9 cellular contexts compared by ENCODE assay signal in the genomic region with DNA sequence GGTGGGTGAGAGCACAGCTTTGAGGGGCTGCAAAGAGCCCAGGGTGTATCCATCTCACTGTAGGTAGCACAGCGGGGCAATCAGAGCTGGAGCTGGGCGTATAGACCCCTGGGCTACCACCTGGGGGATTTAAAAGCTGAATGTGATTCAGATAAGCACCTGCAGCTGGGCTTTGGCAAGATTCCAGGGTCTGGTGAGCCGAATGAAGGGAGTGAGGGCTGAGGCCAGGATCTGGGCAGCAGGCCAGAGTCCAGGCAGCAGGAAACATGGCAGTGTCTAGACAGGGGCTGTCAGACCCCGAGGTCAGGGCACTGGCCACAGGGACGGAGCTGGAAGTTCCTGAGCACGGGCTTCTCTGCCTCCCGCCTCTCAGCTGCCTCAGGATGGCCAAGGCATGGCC. TPM values are rescaled to one million over a fixed set of nuclear protein-coding genes. Genes with fewer than 3 reads are reported as not detected.
DNase-seq lines count a peak whose midpoint lies in the region; ATAC-seq and TF ChIP-seq lines count a peak whose summit lies in the region.
"Had no signal": no experiment of that assay in that cellular context is flagged by ENCODE, and none has a peak within 500 bp of the region (broad histone marks: within the 10 kb centered on the region; RNA-seq: fewer than 3 reads in every experiment).

No MANE protein-coding gene starts in this region.

- peaks cover 24% of the 10 kb centered on the region for H3K4me1 ChIP-seq in mucosa of descending colon (ENCODE audit: low read depth)
- peaks cover 42% of the 10 kb centered on the region for H3K4me1 ChIP-seq in vagina

- no peaks in the 10 kb centered on the region for H3K27me3 Mint-ChIP-seq in chondrocyte (ENCODE audit: low read depth)

- ATAC-seq in mucosa of descending colon (no peak), GM19467 (IDR thresholded peaks at IDR 0.05; ENCODE audit: unreplicated experiment) (no peak)

- H3K27ac ChIP-seq in vagina: no peak overlapping the region

- H3K4me1 Mint-ChIP-seq in chondrocyte (ENCODE audit: low read depth): peaks cover 56% of the 10 kb centered on the region

- H3K27ac Mint-ChIP-seq in chondrocyte (ENCODE audit: unreplicated experiment): peak overlapping the region; percentile 0

- TF ChIP-seq CTCF in chondrocyte (IDR thresholded peaks at IDR 0.05) (no peak), mucosa of descending colon (IDR thresholded peaks at IDR 0.05) (no peak), vagina (IDR thresholded peaks at IDR 0.05) (no peak)

- H3K36me3 ChIP-seq in mucosa of descending colon (ENCODE audit: low read depth): no peaks in the 10 kb centered on the region
- H3K36me3 ChIP-seq in vagina: no peaks in the 10 kb centered on the region

- H3K9me3 ChIP-seq in mucosa of descending colon (no peaks in the 10 kb centered on the region), vagina (no peaks in the 10 kb centered on the region)

- no peaks in the 10 kb centered on the region for H3K9me3 Mint-ChIP-seq in chondrocyte (ENCODE audit: low read depth)

- H3K36me3 Mint-ChIP-seq in chondrocyte (ENCODE audit: low read depth): peaks cover 2% of the 10 kb centered on the region

- H3K4me3 Mint-ChIP-seq in chondrocyte (ENCODE audit: unreplicated experiment): no peak overlapping the region

- DNase-seq in Daoy (ENCODE audit: low read depth): peak; percentile 51
- peak; percentile 71 for DNase-seq in NCI-H226
- no peak for DNase-seq in chondrocyte (ENCODE audit: low spot score)
- DNase-seq in mucosa of descending colon: peak; percentile 47 to 59 (median 53)
- DNase-seq in C1 segment of cervical spinal cord (lab: John Stamatoyannopoulos, UW): no peak
- no peak for DNase-seq in UCSD-AML1 (lab: John Stamatoyannopoulos, UW; ENCODE audit: unreplicated experiment)
- no peak for DNase-seq in vagina (ENCODE audit: extremely low spot score in 2 of 2)
- DNase-seq: activated CD4-positive, alpha-beta T cell treated with anti-CD3 and anti-CD28 coated beads for 48 hours had no signal

- H3K4me3 ChIP-seq in mucosa of descending colon (no peak overlapping the region), vagina (no peak overlapping the region)

- no peaks in the 10 kb centered on the region for H3K27me3 ChIP-seq in vagina

- TF ChIP-seq POLR2A in vagina (IDR thresholded peaks at IDR 0.05): no peak

- intact Hi-C loops in mucosa of descending colon (cut with DNase I, micrococcal nuclease) (no loop called here), vagina (cut with DNase I) (no loop called here)

RNA-seq across cellular contexts. Expression of a gene that starts 8.7 kb away (rescaled TPM):
- total RNA-seq in Daoy (2014; rRNA removed; shearing (Covaris generic)): 84.5 and 86.7 TPM in 2 replicates
- total RNA-seq in chondrocyte (193 to 202 TPM (median 194 TPM) in 3 replicates), mucosa of descending colon (100 to 1,000 TPM; 221 to 410 (median 408) TPM), vagina (84.0 TPM)

Comparison
In these comparisons a context has a peak if more than half of its experiments do, and no peak if none do; other contexts are left out.
1. DNase-seq: peak in Daoy (single experiment), NCI-H226 (single experiment) and mucosa of descending colon (3 of 3); none in chondrocyte (single experiment), C1 segment of cervical spinal cord (0 of 14), UCSD-AML1 (single experiment) and vagina (0 of 2).